Comparison of ENCODE assay signal across 29 cellular contexts in genomic region chr6:154783229-154783628, GRCh38. TPM values are rescaled to one million over a fixed set of nuclear protein-coding genes. Genes with fewer than 3 reads are reported as not detected.
DNase-seq lines count a peak whose midpoint lies in the region; ATAC-seq and FAIRE-seq lines count a peak whose summit lies in the region.
"Had no signal": no experiment of that assay in that cellular context is flagged by ENCODE, and none has a peak within 500 bp of the region (broad histone marks: within the 10 kb centered on the region; RNA-seq: fewer than 3 reads in every experiment).

No MANE protein-coding gene starts in this region.

- no peaks in the 10 kb centered on the region for H3K9me3 ChIP-seq in naive thymus-derived CD4-positive, alpha-beta T cell (ENCODE audit: control insufficient read depth in 2 of 3, low read length in 3 of 3)
- H3K9me3 ChIP-seq: spleen, transverse colon had no signal

- H3K36me3 Mint-ChIP-seq in activated CD8-positive, alpha-beta memory T cell treated with anti-CD3 and anti-CD28 coated beads, Interleukin-2, amount 10 ng/mL, durations not matched to agents 7 days and 5 days, result peaks cover 43% of the 10 kb centered on the region
- H3K36me3 Mint-ChIP-seq in naive thymus-derived CD4-positive, alpha-beta T cell, result peaks cover 9 to 52% (median 34%) of the 10 kb centered on the region in 5 donors

- no peak for DNase-seq in activated CD8-positive, alpha-beta memory T cell treated with anti-CD3 and anti-CD28 coated beads, Interleukin-2, amount 10 ng/mL, durations not matched to agents 7 days and 5 days
- no peak for DNase-seq in activated CD8-positive, alpha-beta memory T cell treated with anti-CD3 and anti-CD28 coated beads, Interleukin-2, amount 50 U/mL, for 48 hours
- no peak for DNase-seq in naive thymus-derived CD4-positive, alpha-beta T cell
- DNase-seq in NCI-H748 (lab: John Stamatoyannopoulos, UW; ENCODE audit: unreplicated experiment) (no peak), urothelium cell line (ENCODE audit: low spot score) (no peak)
- DNase-seq: activated CD8-positive, alpha-beta T cell treated with anti-CD3 and anti-CD28 coated beads for 36 hours; activated naive CD4-positive, alpha-beta T cell treated with Interleukin-2 at 50 U/mL for 16 hours; activated T-cell treated with anti-CD3 and anti-CD28 coated beads, Interleukin-2, amount 50 U/mL, for 24 hours; anterior cingulate cortex; CD8-positive, alpha-beta memory T cell; DMS153; GDM1; head of caudate nucleus; left cardiac atrium; NCI-H1092 treated with DMSO at 0.1 percent for 48 hours; NCI-H2081; NCI-H446; OCI-M1; spleen; stimulated activated CD4-positive, alpha-beta T cell treated with anti-CD3 and anti-CD28 coated beads, Interleukin-4, amount 100 ng/mL, for 24 hours; stimulated activated naive CD4-positive, alpha-beta T cell treated with Interleukin-2 at 50 U/mL for 16 hours; transverse colon had no signal

- H3K27me3 ChIP-seq in naive thymus-derived CD4-positive, alpha-beta T cell (ENCODE audit: control insufficient read depth in 2 of 2, insufficient read depth in 2 of 2, low read length in 2 of 2), result no peaks in the 10 kb centered on the region
- H3K27me3 ChIP-seq: cardiac muscle cell, spleen, transverse colon had no signal

- H3K4me3 ChIP-seq in naive thymus-derived CD4-positive, alpha-beta T cell (ENCODE audit: low read length), result no peak overlapping the region
- H3K4me3 ChIP-seq: cardiac muscle cell, spleen, transverse colon had no signal

- no peaks in the 10 kb centered on the region for H3K4me1 ChIP-seq in naive thymus-derived CD4-positive, alpha-beta T cell (ENCODE audit: control insufficient read depth in 2 of 2, insufficient read depth in 2 of 2, low read length in 2 of 2)

- CTCF ChIA-PET in activated CD8-positive, alpha-beta memory T cell treated with anti-CD3 and anti-CD28 coated beads, Interleukin-2, amount 10 ng/mL, durations not matched to agents 7 days and 5 days (lab: Charles Lee), result interaction anchor here (0.7 to 0.8 kb wide), 2 partner anchors 18 to 140 kb away, joined by 3 read pairs; no protein-coding TSS in a partner anchor
- CTCF ChIA-PET in naive thymus-derived CD4-positive, alpha-beta T cell (lab: Charles Lee), result no interaction called here

- POLR2A ChIA-PET in naive thymus-derived CD4-positive, alpha-beta T cell (lab: Charles Lee), result no interaction called here

- no peak for FAIRE-seq in urothelium cell line (lab: Jason Lieb, UNC)
- FAIRE-seq: HepG2 had no signal

- no peak for ATAC-seq in activated CD8-positive, alpha-beta memory T cell treated with anti-CD3 and anti-CD28 coated beads, Interleukin-2, amount 10 ng/mL, durations not matched to agents 7 days and 5 days
- peak; percentile 68 for ATAC-seq in GM21528 (IDR thresholded peaks at IDR 0.05; ENCODE audit: low FRiP score, unreplicated experiment)
- ATAC-seq in HG03196 (IDR thresholded peaks at IDR 0.05; ENCODE audit: unreplicated experiment), result peak; percentile 51
- no peak for ATAC-seq in naive thymus-derived CD4-positive, alpha-beta T cell
- no peak for ATAC-seq in GM21717 (IDR thresholded peaks at IDR 0.05; ENCODE audit: unreplicated experiment)
- ATAC-seq: activated CD8-positive, alpha-beta T cell treated with anti-CD3 and anti-CD28 coated beads for 36 hours; HepG2; left cardiac atrium had no signal

- no peak overlapping the region for H3K27ac ChIP-seq in naive thymus-derived CD4-positive, alpha-beta T cell (ENCODE audit: low read depth, low read length)
- H3K27ac ChIP-seq: 22Rv1, cardiac muscle cell, HL-60, spleen, transverse colon had no signal

- H3K36me3 ChIP-seq in naive thymus-derived CD4-positive, alpha-beta T cell (ENCODE audit: control insufficient read depth in 2 of 3, insufficient read depth in 3 of 3, low read length in 3 of 3), result peaks cover 0 to 14% (median 0%) of the 10 kb centered on the region in 3 experiments

- H3K27me3 Mint-ChIP-seq in activated CD8-positive, alpha-beta memory T cell treated with anti-CD3 and anti-CD28 coated beads, Interleukin-2, amount 10 ng/mL, durations not matched to agents 7 days and 5 days, result no peaks in the 10 kb centered on the region
- no peaks in the 10 kb centered on the region for H3K27me3 Mint-ChIP-seq in naive thymus-derived CD4-positive, alpha-beta T cell
- H3K27me3 Mint-ChIP-seq: activated CD8-positive, alpha-beta T cell treated with anti-CD3 and anti-CD28 coated beads for 36 hours; activated T-cell treated with anti-CD3 and anti-CD28 coated beads, Interleukin-2, amount 50 U/mL, for 24 hours; CD8-positive, alpha-beta memory T cell had no signal

- intact Hi-C loops in naive thymus-derived CD4-positive, alpha-beta T cell (cut with micrococcal nuclease), result loop anchor here in 1 of 2 donors (5.0 kb wide), 1 partner anchor 41 kb away; no protein-coding TSS in a partner anchor

- no peaks in the 10 kb centered on the region for H3K9me3 Mint-ChIP-seq in activated CD8-positive, alpha-beta memory T cell treated with anti-CD3 and anti-CD28 coated beads, Interleukin-2, amount 10 ng/mL, durations not matched to agents 7 days and 5 days (ENCODE audit: low read depth)
- no peaks in the 10 kb centered on the region for H3K9me3 Mint-ChIP-seq in naive thymus-derived CD4-positive, alpha-beta T cell
- H3K9me3 Mint-ChIP-seq: activated CD8-positive, alpha-beta T cell treated with anti-CD3 and anti-CD28 coated beads for 36 hours; activated T-cell treated with anti-CD3 and anti-CD28 coated beads, Interleukin-2, amount 50 U/mL, for 24 hours; CD8-positive, alpha-beta memory T cell had no signal

- peaks cover 28% of the 10 kb centered on the region for H3K4me1 Mint-ChIP-seq in activated CD8-positive, alpha-beta memory T cell treated with anti-CD3 and anti-CD28 coated beads, Interleukin-2, amount 10 ng/mL, durations not matched to agents 7 days and 5 days
- H3K4me1 Mint-ChIP-seq in naive thymus-derived CD4-positive, alpha-beta T cell, result peaks cover 16 to 77% (median 49%) of the 10 kb centered on the region in 7 donors

- H3K27ac Mint-ChIP-seq in activated CD8-positive, alpha-beta memory T cell treated with anti-CD3 and anti-CD28 coated beads, Interleukin-2, amount 10 ng/mL, durations not matched to agents 7 days and 5 days, result peak overlapping the region; percentile 47
- peak overlapping the region in 6 of 9 donors; percentile 12 to 67 (median 37) for H3K27ac Mint-ChIP-seq in naive thymus-derived CD4-positive, alpha-beta T cell

- H3K4me3 Mint-ChIP-seq in activated CD8-positive, alpha-beta memory T cell treated with anti-CD3 and anti-CD28 coated beads, Interleukin-2, amount 10 ng/mL, durations not matched to agents 7 days and 5 days, result no peak overlapping the region
- no peak overlapping the region for H3K4me3 Mint-ChIP-seq in naive thymus-derived CD4-positive, alpha-beta T cell
- H3K4me3 Mint-ChIP-seq: activated CD8-positive, alpha-beta T cell treated with anti-CD3 and anti-CD28 coated beads for 36 hours; activated T-cell treated with anti-CD3 and anti-CD28 coated beads, Interleukin-2, amount 50 U/mL, for 24 hours; CD8-positive, alpha-beta memory T cell had no signal

RNA-seq across cellular contexts. Expression of gene SCAF8, which starts 50.0 kb away (rescaled TPM):
- 10 to 100 TPM; 34.3 to 36.1 TPM for total RNA-seq in activated CD8-positive, alpha-beta memory T cell treated with anti-CD3 and anti-CD28 coated beads, Interleukin-2, amount 10 ng/mL, durations not matched to agents 7 days and 5 days
- total RNA-seq in naive thymus-derived CD4-positive, alpha-beta T cell, result 10 to 100 TPM; 41.1 to 69.2 (median 54.9) TPM
- polyA plus RNA-seq in naive thymus-derived CD4-positive, alpha-beta T cell, result 10 to 100 TPM; 12.4 to 23.1 TPM

Comparison
In these comparisons a context has a peak if more than half of its experiments do, and no peak if none do; other contexts are left out.
1. ATAC-seq: peak in GM21528 (single experiment) and HG03196 (single experiment); none in activated CD8-positive, alpha-beta memory T cell treated with anti-CD3 and anti-CD28 coated beads, Interleukin-2, amount 10 ng/mL, durations not matched to agents 7 days and 5 days (single experiment), naive thymus-derived CD4-positive, alpha-beta T cell (single experiment) and GM21717 (single experiment).